ENCODE assay signal across 2 cellular contexts in genomic region chr1:71081697-71082080, GRCh38.
TF ChIP-seq lines count a peak whose summit lies in the region.

No MANE protein-coding gene starts in this region.

TF ChIP-seq in H1, 55 proteins besides CTCF, POLR2A, EP300 and RAD21 (continues in another document):
- no peak for TF ChIP-seq CHD7 (IDR thresholded peaks at IDR 0.05; ENCODE audit: insufficient replicate concordance, low read length)
- no peak for TF ChIP-seq CHD1 (IDR thresholded peaks at IDR 0.05; ENCODE audit: low read depth, low read length)
- no peak for TF ChIP-seq MAFK (IDR thresholded peaks at IDR 0.05; ENCODE audit: low read depth, low read length)
- TF ChIP-seq SP4 (IDR thresholded peaks at IDR 0.05; ENCODE audit: low read length) = no peak
- TF ChIP-seq RBBP5 (IDR thresholded peaks at IDR 0.05; ENCODE audit: borderline replicate concordance, low read depth, low read length) = no peak
- no peak for TF ChIP-seq CTBP2 (IDR thresholded peaks at IDR 0.05; ENCODE audit: borderline replicate concordance, insufficient read depth, insufficient read length, low read length)
- TF ChIP-seq ATF2 (IDR thresholded peaks at IDR 0.05; ENCODE audit: low read length) = no peak
- no peak for TF ChIP-seq SIN3A (conservative IDR thresholded peaks at IDR 0.05 in 1 of 2, IDR thresholded peaks at IDR 0.05 in 1 of 2; ENCODE audit: low read depth in 1 of 2, low read length in 2 of 2)
- TF ChIP-seq PHF8 (conservative IDR thresholded peaks at IDR 0.05; ENCODE audit: low read depth, low read length) = no peak
- no peak for TF ChIP-seq BACH1 (IDR thresholded peaks at IDR 0.05; ENCODE audit: low read length)
- no peak for TF ChIP-seq TAF1 (IDR thresholded peaks at IDR 0.05; ENCODE audit: low read depth, low read length)
- no peak for TF ChIP-seq KDM4A (IDR thresholded peaks at IDR 0.05; ENCODE audit: low read depth, low read length, severe bottlenecking)
- no peak for TF ChIP-seq GTF2F1 (IDR thresholded peaks at IDR 0.05; ENCODE audit: borderline replicate concordance, low read depth, low read length)
- no peak for TF ChIP-seq BCL11A (IDR thresholded peaks at IDR 0.05; ENCODE audit: low read depth in 2 of 2, low read length in 2 of 2)
- no peak for TF ChIP-seq SUZ12 (IDR thresholded peaks at IDR 0.05; ENCODE audit: low read length)
- no peak for TF ChIP-seq FOSL1 (IDR thresholded peaks at IDR 0.05; ENCODE audit: insufficient read depth, low read depth, low read length)
- TF ChIP-seq JUND (IDR thresholded peaks at IDR 0.05; ENCODE audit: low read length) = no peak
- TF ChIP-seq EGR1 (IDR thresholded peaks at IDR 0.05; ENCODE audit: borderline replicate concordance, low read depth, low read length) = no peak

TF ChIP-seq in neural cell, 6 proteins besides CTCF, POLR2A, EP300 and RAD21:
- TF ChIP-seq TAF1 (IDR thresholded peaks at IDR 0.05; ENCODE audit: low read depth) = no peak
- no peak for TF ChIP-seq REST (IDR thresholded peaks at IDR 0.05; ENCODE audit: borderline replicate concordance)
- no peak for TF ChIP-seq SMC3 (conservative IDR thresholded peaks at IDR 0.05; ENCODE audit: poor library complexity)
- TF ChIP-seq MXI1 (conservative IDR thresholded peaks at IDR 0.05; ENCODE audit: poor library complexity, severe bottlenecking) = no peak
- no peak for TF ChIP-seq POLR2AphosphoS5 (IDR thresholded peaks at IDR 0.05)
- TF ChIP-seq EZH2 (IDR thresholded peaks at IDR 0.05; ENCODE audit: borderline replicate concordance, insufficient read depth, low read length, poor library complexity, severe bottlenecking) = no peak
